ENCODE assay signal across 22 cellular contexts in genomic region chrX:40018021-40018420, GRCh38.
A peak's percentile ranks its signal among the peaks of the same experiment; 100 is the strongest.
DNase-seq lines count a peak whose midpoint lies in the region; ATAC-seq lines count a peak whose summit lies in the region.
"Had no signal": no experiment of that assay in that cellular context is flagged by ENCODE, and none has a peak within 500 bp of the region (broad histone marks: within the 10 kb centered on the region; RNA-seq: fewer than 3 reads in every experiment).

No MANE protein-coding gene starts in this region.

- ATAC-seq in GM21528 (IDR thresholded peaks at IDR 0.05; ENCODE audit: low FRiP score, unreplicated experiment): no peak
- ATAC-seq in GM21717 (IDR thresholded peaks at IDR 0.05; ENCODE audit: unreplicated experiment): no peak
- ATAC-seq: A549, GM12878, GM23338, HCT116 had no signal

- H3K27me3 ChIP-seq in trophoblast cell (ENCODE audit: insufficient read depth, low read length): no peaks in the 10 kb centered on the region
- H3K27me3 ChIP-seq: BE2C had no signal

- H2BK120ac ChIP-seq in trophoblast cell (ENCODE audit: insufficient read depth, low read length, poor library complexity): no peak overlapping the region

- DNase-seq in Caki2 (ENCODE audit: low read depth) (peak; percentile 21), M059J (ENCODE audit: low read depth) (peak; percentile 40), trophoblast cell (peak; percentile 84 to 86)
- DNase-seq in activated naive CD4-positive, alpha-beta T cell (lab: John Stamatoyannopoulos, UW): no peak
- DNase-seq: 8988T; ACHN; AML-193; BE2C; Calu3; CD4-positive, alpha-beta T cell; CD8-positive, alpha-beta memory T cell; DMS153; DMS79 treated with DMSO at 0.1 percent for 48 hours; GDM1; H9 had no signal

- no peak overlapping the region for H3K27ac ChIP-seq in trophoblast cell (ENCODE audit: low read depth, low read length)
- H3K27ac ChIP-seq: A549; BLaER1 treated with 17β-estradiol and CSF1 and Interleukin-3, amounts not matched to agents 10 nM and 100 nM had no signal

- H2AK5ac ChIP-seq in trophoblast cell (ENCODE audit: low read length): no peak overlapping the region

- no peaks in the 10 kb centered on the region for H3K79me2 ChIP-seq in trophoblast cell (ENCODE audit: control insufficient read depth, insufficient read depth, low read length, poor library complexity)

- no peak overlapping the region for H2AFZ ChIP-seq in trophoblast cell (ENCODE audit: insufficient read depth, low read length, poor library complexity)
- H2AFZ ChIP-seq: GM23338 had no signal

- H3K9me3 ChIP-seq in trophoblast cell (ENCODE audit: insufficient read depth, low read depth, low read length): no peaks in the 10 kb centered on the region
- H3K9me3 ChIP-seq: A549, BE2C had no signal

- H2BK5ac ChIP-seq in trophoblast cell (ENCODE audit: low read depth, low read length, poor library complexity): no peak overlapping the region

- H4K12ac ChIP-seq in trophoblast cell (ENCODE audit: low read depth, low read length): no peak overlapping the region

- no peak overlapping the region for H4K8ac ChIP-seq in trophoblast cell (ENCODE audit: low read depth, low read length)

- peaks cover 5 to 11% of the 10 kb centered on the region in 2 experiments for H3K4me1 ChIP-seq in trophoblast cell (ENCODE audit: control insufficient read depth in 1 of 2, insufficient read depth in 2 of 2, low read length in 2 of 2)
- H3K4me1 ChIP-seq: BE2C had no signal

- H3K18ac ChIP-seq in trophoblast cell (ENCODE audit: low read length): no peak overlapping the region

- WGBS in trophoblast cell (ENCODE audit: extremely low coverage, insufficient coverage, insufficient read length): no CpG with 5 or more reads among the region's 5 CpGs

- no peaks in the 10 kb centered on the region for H3K36me3 ChIP-seq in trophoblast cell (ENCODE audit: control insufficient read depth in 1 of 2, insufficient read depth in 2 of 2, low read length in 2 of 2)
- H3K36me3 ChIP-seq: BE2C; BLaER1 treated with 17β-estradiol and CSF1 and Interleukin-3, amounts not matched to agents 10 nM and 100 nM had no signal

- H3K9ac ChIP-seq in trophoblast cell (ENCODE audit: low read length): no peak overlapping the region
- H3K9ac ChIP-seq: BLaER1 treated with 17β-estradiol and CSF1 and Interleukin-3, amounts not matched to agents 10 nM and 100 nM had no signal

- H3K4ac ChIP-seq in trophoblast cell (ENCODE audit: low read depth, low read length): no peak overlapping the region

- no peak overlapping the region for H3K23ac ChIP-seq in trophoblast cell (ENCODE audit: low read length)

- no peak overlapping the region for H4K91ac ChIP-seq in trophoblast cell (ENCODE audit: low read depth, low read length)

- in situ Hi-C loops in Caki2 (cut with HindIII; ENCODE audit: low pct_unique_long_range_greater_than_20kb, low sequenced_read_pairs): no loop called here

- H3K79me1 ChIP-seq in trophoblast cell (ENCODE audit: low read length): peaks cover 17% of the 10 kb centered on the region

- H3K4me3 ChIP-seq in trophoblast cell (ENCODE audit: low read depth, low read length): no peak overlapping the region
- H3K4me3 ChIP-seq: A549; BLaER1 treated with 17β-estradiol and CSF1 and Interleukin-3, amounts not matched to agents 10 nM and 100 nM; GM12878; GM23338 had no signal

- H3K14ac ChIP-seq in trophoblast cell (ENCODE audit: low read length): no peak overlapping the region

- no peak overlapping the region for H3K4me2 ChIP-seq in trophoblast cell (ENCODE audit: low read length)
- H3K4me2 ChIP-seq: A549; BLaER1 treated with 17β-estradiol and CSF1 and Interleukin-3, amounts not matched to agents 10 nM and 100 nM; GM23338 had no signal

- H2BK12ac ChIP-seq in trophoblast cell (ENCODE audit: low read length): no peak overlapping the region

Comparison
In these comparisons a context has a peak if more than half of its experiments do, and no peak if none do; other contexts are left out.
1. DNase-seq: peak in Caki2 (single experiment), M059J (single experiment) and trophoblast cell (2 of 2); none in activated naive CD4-positive, alpha-beta T cell (0 of 4).